ENCODE assay signal across 11 cellular contexts in the genomic region with DNA sequence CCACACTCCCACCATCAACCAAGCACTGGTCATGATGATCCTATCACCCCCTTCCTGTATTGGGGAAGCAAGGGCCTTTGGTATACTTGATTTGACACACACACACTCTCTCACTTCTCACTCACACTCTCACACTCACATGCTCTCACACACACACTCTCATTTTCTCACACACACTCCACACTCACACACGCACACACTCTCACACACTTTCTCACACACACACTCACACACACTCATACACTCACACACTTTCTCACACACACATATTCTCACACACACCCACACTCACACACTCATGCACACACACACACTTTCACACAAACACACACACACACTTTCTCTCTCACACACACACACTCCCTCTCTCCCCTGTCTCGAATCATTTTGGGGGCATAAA. TPM values are rescaled to one million over a fixed set of nuclear protein-coding genes. Genes with fewer than 3 reads are reported as not detected.
DNase-seq lines count a peak whose midpoint lies in the region; ATAC-seq, FAIRE-seq and TF ChIP-seq lines count a peak whose summit lies in the region.
"Had no signal": no experiment of that assay in that cellular context is flagged by ENCODE, and none has a peak within 500 bp of the region (broad histone marks: within the 10 kb centered on the region; RNA-seq: fewer than 3 reads in every experiment).

No MANE protein-coding gene starts in this region.

- H3K4ac ChIP-seq in H1 (replicated peaks; ENCODE audit: insufficient read length, low read depth, low read length), result peak overlapping the region; percentile 71

- H4K5ac ChIP-seq in H1 (ENCODE audit: insufficient read length, low read depth, low read length), result no peak overlapping the region

- no peak for DNase-seq in activated T-cell treated with anti-CD3 and anti-CD28 coated beads, Interleukin-2, amount 50 U/mL, for 24 hours
- DNase-seq in activated T-cell treated with anti-CD3 and anti-CD28 coated beads for 4 hours (no peak), T-helper 17 cell (no peak), H1 (ENCODE audit: low read depth in 1 of 2, low spot score in 2 of 2) (no peak), SHP77 (lab: John Stamatoyannopoulos, UW) (no peak), NAMALWA (ENCODE audit: low spot score) (no peak), NCI-H345 treated with DMSO at 0.1 percent for 48 hours (lab: John Stamatoyannopoulos, UW; ENCODE audit: unreplicated experiment) (no peak)
- DNase-seq in stimulated activated naive CD8-positive, alpha-beta T cell treated with anti-CD3 and anti-CD28 coated beads, Interleukin-15, amount 100 ng/mL, for 72 hours, result no peak
- DNase-seq: NCI-H2081 treated with DMSO at 0.1 percent for 48 hours, sigmoid colon, T-helper 9 cell had no signal

- H3K79me2 ChIP-seq in H1 (ENCODE audit: control insufficient read depth in 1 of 2, insufficient read depth in 2 of 2, low read length in 2 of 2), result peaks cover 0 to 3% of the 10 kb centered on the region in 2 experiments; a peak in 2 of 4 replicates

- FAIRE-seq in H1 (lab: Jason Lieb, UNC), result no peak

- 87 to 100% methylated on average over 1 to 2 of the region's 2 CpGs for WGBS in H1 (ENCODE audit: extremely low coverage in 1 of 2, insufficient coverage in 1 of 2, insufficient read length in 1 of 2, insufficient replicate concordance in 2 of 2, low coverage in 1 of 2, low lambda C conversion rate in 2 of 2, missing lambda C conversion rate in 1 of 2), 2 experiments

- H2BK20ac ChIP-seq in H1 (ENCODE audit: low read length), result peak overlapping the region; percentile 56; the same call in 1 of the 2 replicates

- no peak for ATAC-seq in T-helper 17 cell
- ATAC-seq in stimulated activated naive CD8-positive, alpha-beta T cell treated with anti-CD3 and anti-CD28 coated beads, Interleukin-15, amount 100 ng/mL, for 72 hours, result no peak

- POLR2A ChIA-PET in H1 (lab: Charles Lee; ENCODE audit: partially characterized antibody), result no interaction called here

- H3K4me3 ChIP-seq in H1 (ENCODE audit: extremely low read depth in 1 of 4, insufficient read depth in 2 of 4, low read depth in 3 of 4, low read length in 4 of 4), result no peak overlapping the region
- H3K4me3 ChIP-seq: sigmoid colon had no signal

- peak overlapping the region; percentile 69 for H3K4me3 Mint-ChIP-seq in activated T-cell treated with anti-CD3 and anti-CD28 coated beads, Interleukin-2, amount 50 U/mL, for 24 hours
- H3K4me3 Mint-ChIP-seq in T-helper 17 cell, result peak overlapping the region; percentile 95
- peak overlapping the region; percentile 74 to 82 for H3K4me3 Mint-ChIP-seq in stimulated activated naive CD8-positive, alpha-beta T cell treated with anti-CD3 and anti-CD28 coated beads, Interleukin-15, amount 100 ng/mL, for 72 hours

- H4K20me1 ChIP-seq in H1 (replicated peaks in 1 of 2; ENCODE audit: control insufficient read depth in 1 of 2, insufficient read depth in 2 of 2, low read length in 2 of 2), result peaks cover 0 to 3% of the 10 kb centered on the region in 2 experiments

- H3K9ac ChIP-seq in H1 (replicated peaks in 1 of 4; ENCODE audit: extremely low read depth in 1 of 4, low read depth in 3 of 4, low read length in 3 of 4), result no peak overlapping the region

- TF ChIP-seq RAD21 in H1 (IDR thresholded peaks at IDR 0.05 in 1 of 2, conservative IDR thresholded peaks at IDR 0.05 in 1 of 2; ENCODE audit: low read depth in 2 of 2, low read length in 2 of 2), result no peak

- H3K56ac ChIP-seq in H1 (replicated peaks; ENCODE audit: insufficient read length, low read depth, low read length), result peak overlapping the region; percentile 33

- no peak overlapping the region for H2BK120ac ChIP-seq in H1 (replicated peaks; ENCODE audit: low read depth, low read length)

- H3K79me1 ChIP-seq in H1 (ENCODE audit: low read depth, low read length), result no peaks in the 10 kb centered on the region

- H3K36me3 Mint-ChIP-seq in activated T-cell treated with anti-CD3 and anti-CD28 coated beads, Interleukin-2, amount 50 U/mL, for 24 hours (ENCODE audit: low read depth), result peaks cover 91% of the 10 kb centered on the region
- H3K36me3 Mint-ChIP-seq in T-helper 17 cell (ENCODE audit: low read depth), result peaks cover 16% of the 10 kb centered on the region

- H3K4me1 Mint-ChIP-seq in activated T-cell treated with anti-CD3 and anti-CD28 coated beads, Interleukin-2, amount 50 U/mL, for 24 hours (ENCODE audit: low read depth), result peaks cover 91% of the 10 kb centered on the region
- H3K4me1 Mint-ChIP-seq in T-helper 17 cell, result peaks cover 70% of the 10 kb centered on the region
- peaks cover 95% of the 10 kb centered on the region for H3K4me1 Mint-ChIP-seq in stimulated activated naive CD8-positive, alpha-beta T cell treated with anti-CD3 and anti-CD28 coated beads, Interleukin-15, amount 100 ng/mL, for 72 hours

- H3K36me3 ChIP-seq in H1 (ENCODE audit: control insufficient read depth in 2 of 4, insufficient read depth in 4 of 4, low read length in 3 of 4), result no peaks in the 10 kb centered on the region

- H3K23ac ChIP-seq in H1 (ENCODE audit: insufficient read length), result no peak overlapping the region

- H2BK15ac ChIP-seq in H1 (ENCODE audit: low read length), result peak overlapping the region; percentile 72; the same call in 1 of the 2 replicates

- H3K27me3 Mint-ChIP-seq in activated T-cell treated with anti-CD3 and anti-CD28 coated beads, Interleukin-2, amount 50 U/mL, for 24 hours, result no peaks in the 10 kb centered on the region
- H3K27me3 Mint-ChIP-seq in T-helper 17 cell, result no peaks in the 10 kb centered on the region
- H3K27me3 Mint-ChIP-seq in stimulated activated naive CD8-positive, alpha-beta T cell treated with anti-CD3 and anti-CD28 coated beads, Interleukin-15, amount 100 ng/mL, for 72 hours, result no peaks in the 10 kb centered on the region

- no peak overlapping the region for H3K18ac ChIP-seq in H1 (ENCODE audit: extremely low read depth, low read length)

- no peak overlapping the region for H3K14ac ChIP-seq in H1 (ENCODE audit: insufficient read length)

- H3K27me3 ChIP-seq in H1 (replicated peaks in 1 of 4; ENCODE audit: control insufficient read depth in 3 of 4, extremely low read depth in 1 of 4, insufficient read depth in 3 of 4, low read length in 3 of 4), result no peaks in the 10 kb centered on the region

- H3K27ac ChIP-seq in H1 (ENCODE audit: low read depth, low read length), result no peak overlapping the region

- no peak overlapping the region for H4K8ac ChIP-seq in H1 (ENCODE audit: extremely low read depth, insufficient read depth, low read length)

- no peak overlapping the region for H4K91ac ChIP-seq in H1 (replicated peaks; ENCODE audit: insufficient read length, low read length)

- no peak overlapping the region for H2AFZ ChIP-seq in H1 (ENCODE audit: low read length)

- peak overlapping the region; percentile 90; the same call in 1 of the 2 replicates for H2BK12ac ChIP-seq in H1 (ENCODE audit: low read depth, low read length)

- no peaks in the 10 kb centered on the region for H3K4me1 ChIP-seq in H1 (replicated peaks in 1 of 4; ENCODE audit: control insufficient read depth in 3 of 4, insufficient read depth in 4 of 4, low read length in 3 of 4)

- peak overlapping the region; percentile 84; the same call in 1 of the 2 replicates for H2AK5ac ChIP-seq in H1 (ENCODE audit: low read depth, low read length)

- CTCF ChIA-PET in H1 (lab: Charles Lee; ENCODE audit: partially characterized antibody), result no interaction called here

- TF ChIP-seq EP300 in H1 (IDR thresholded peaks at IDR 0.05; ENCODE audit: borderline replicate concordance in 1 of 2, low read depth in 2 of 2, low read length in 2 of 2), result no peak

- no peak overlapping the region for H2BK5ac ChIP-seq in H1 (ENCODE audit: low read depth, low read length)

- no peak for TF ChIP-seq POLR2A in H1 (IDR thresholded peaks at IDR 0.05; ENCODE audit: control extremely low read depth in 1 of 2, low read depth in 2 of 2, low read length in 2 of 2)

- no peak for TF ChIP-seq CTCF in H1 (IDR thresholded peaks at IDR 0.05; ENCODE audit: control extremely low read depth in 1 of 3, insufficient read depth in 1 of 3, low read depth in 1 of 3, low read length in 3 of 3)

- peak overlapping the region; percentile 97 for H3K27ac Mint-ChIP-seq in activated T-cell treated with anti-CD3 and anti-CD28 coated beads, Interleukin-2, amount 50 U/mL, for 24 hours
- peak overlapping the region; percentile 94 for H3K27ac Mint-ChIP-seq in T-helper 17 cell
- peak overlapping the region; percentile 85 to 92 for H3K27ac Mint-ChIP-seq in stimulated activated naive CD8-positive, alpha-beta T cell treated with anti-CD3 and anti-CD28 coated beads, Interleukin-15, amount 100 ng/mL, for 72 hours

- no peak overlapping the region for H3K4me2 ChIP-seq in H1 (ENCODE audit: insufficient read depth in 1 of 2, low read depth in 2 of 2, low read length in 2 of 2)

- H3K9me3 ChIP-seq in T-helper 17 cell (ENCODE audit: control insufficient read depth, low read length, poor library complexity, severe bottlenecking) (no peaks in the 10 kb centered on the region), H1 (ENCODE audit: insufficient read depth in 2 of 2, low read depth in 1 of 2, low read length in 1 of 2) (no peaks in the 10 kb centered on the region)
- H3K9me3 ChIP-seq: sigmoid colon had no signal

- peaks cover 4% of the 10 kb centered on the region; the same call in 1 of the 2 replicates for H3K23me2 ChIP-seq in H1 (ENCODE audit: low read depth, low read length)

- no peaks in the 10 kb centered on the region for H3K9me3 Mint-ChIP-seq in activated T-cell treated with anti-CD3 and anti-CD28 coated beads, Interleukin-2, amount 50 U/mL, for 24 hours
- no peaks in the 10 kb centered on the region for H3K9me3 Mint-ChIP-seq in stimulated activated naive CD8-positive, alpha-beta T cell treated with anti-CD3 and anti-CD28 coated beads, Interleukin-15, amount 100 ng/mL, for 72 hours

TF ChIP-seq in H1, 55 proteins besides CTCF, POLR2A, EP300 and RAD21 (continues in another document):
- TF ChIP-seq SP1 (IDR thresholded peaks at IDR 0.05; ENCODE audit: low read depth, low read length), result no peak
- no peak for TF ChIP-seq TBP (IDR thresholded peaks at IDR 0.05; ENCODE audit: low read depth, low read length)
- TF ChIP-seq YY1 (IDR thresholded peaks at IDR 0.05; ENCODE audit: low read depth, low read length), result no peak
- no peak for TF ChIP-seq JUND (IDR thresholded peaks at IDR 0.05; ENCODE audit: low read length)
- no peak for TF ChIP-seq NRF1 (IDR thresholded peaks at IDR 0.05; ENCODE audit: low read depth, low read length)
- no peak for TF ChIP-seq SUZ12 (IDR thresholded peaks at IDR 0.05; ENCODE audit: low read length)
- TF ChIP-seq CHD1 (IDR thresholded peaks at IDR 0.05; ENCODE audit: low read depth, low read length), result no peak

RNA-seq across cellular contexts. Expression of gene RGCC, which starts 8.6 kb away (rescaled TPM):
- total RNA-seq in T-helper 17 cell, result 100 to 1,000 TPM; 283 to 548 TPM
- 0.41 and 0.46 TPM in 2 replicates for total RNA-seq in H1 (2021; fragmentation: NEBNext Ultra II Directional; extraction: Animal tissue kit (Norgen Biotek cat#: 25700))
- 0.17 TPM in 1 of 2 replicates, not detected in the other for polyA plus RNA-seq in H1 (2011; rRNA removed)
- polyA plus RNA-seq in H1 (2011; cell fraction: cytosol; rRNA removed), result 0.12 TPM
- 0.13 TPM for polyA plus RNA-seq in H1 (2011; cell fraction: nucleus; rRNA removed)
- 0.18 to 0.27 TPM in 2 of 4 replicates, not detected in the others for polyA plus RNA-seq in H1 (2012, experiment 1 of 2)
- polyA plus RNA-seq in H1 (2012, experiment 2 of 2), result not detected
- 0.30 TPM for polyA plus RNA-seq in H1 (2013, experiment 1 of 2)
- 0.26 TPM for polyA plus RNA-seq in H1 (2013, experiment 2 of 2)
- not detected in 2 replicates for polyA minus RNA-seq in H1 (2011; rRNA and poly(A)+ RNA removed)
- polyA minus RNA-seq in H1 (2011; cell fraction: cytosol; rRNA and poly(A)+ RNA removed), result not detected
- polyA minus RNA-seq in H1 (2011; cell fraction: nucleus; rRNA and poly(A)+ RNA removed), result not detected

Comparison
In these comparisons a context has a peak if more than half of its experiments do, and no peak if none do; other contexts are left out.
1. RNA of gene RGCC, which starts 8.6 kb away (total RNA-seq): 283 to 548 TPM in T-helper 17 cell; 0.41 to 0.46 TPM in H1; every median in the first group is over 100 times any median in the second.
2. Peak in every context shown above with its lines, with median percentiles within 50 percentile points of each other: H3K27ac Mint-ChIP-seq and H3K4me3 Mint-ChIP-seq.